Comparison of ENCODE assay signal across 8 cellular contexts in genomic region chr17:75904749-75905521, GRCh38. TPM values are rescaled to one million over a fixed set of nuclear protein-coding genes. Genes with fewer than 3 reads are reported as not detected.
DNase-seq lines count a peak whose midpoint lies in the region; TF ChIP-seq lines count a peak whose summit lies in the region.

MRPL38 (minus strand) TSS chr17:75904884; CDS start chr17:75904875, 9 bp downstream.

- H3K4me3 Mint-ChIP-seq in activated naive CD4-positive, alpha-beta T cell treated with anti-CD3 and anti-CD28 coated beads, Interleukin-2, amount 10 ng/mL, durations not matched to agents 7 days and 5 days, result peak within 1 kb of the TSS; percentile 89

- TF ChIP-seq CTCF in GM06990 (IDR thresholded peaks at IDR 0.05; ENCODE audit: insufficient read depth, low read length, poor library complexity, severe bottlenecking) (peak; percentile 87), HFF-Myc (IDR thresholded peaks at IDR 0.05; ENCODE audit: low read depth, low read length, missing control alignments) (peak; percentile 85)

- peak within 1 kb of the TSS; percentile 82 for H3K27ac ChIP-seq in temporal lobe (ENCODE audit: low read depth, low read length)

- H3K27ac Mint-ChIP-seq in activated naive CD4-positive, alpha-beta T cell treated with anti-CD3 and anti-CD28 coated beads, Interleukin-2, amount 10 ng/mL, durations not matched to agents 7 days and 5 days, result peak within 1 kb of the TSS; percentile 90

- DNase-seq in GM06990 (ENCODE audit: extremely low read depth, insufficient read length), result peak; percentile 98
- DNase-seq in HFF-Myc (ENCODE audit: extremely low read depth, low read depth), result peak; percentile 81
- peak; percentile 97 for DNase-seq in NAMALWA (ENCODE audit: low spot score)
- peak; percentile 98 for DNase-seq in SK-N-DZ (ENCODE audit: low spot score)
- DNase-seq in activated naive CD4-positive, alpha-beta T cell treated with anti-CD3 and anti-CD28 coated beads, Interleukin-2, amount 10 ng/mL, durations not matched to agents 7 days and 5 days, result peak; percentile 96
- DNase-seq in germinal center (ENCODE audit: low spot score), result peak; percentile 98
- DNase-seq in occipital lobe (lab: John Stamatoyannopoulos, UW), result peak; percentile 88

- no peaks in the 10 kb centered on the region for H3K9me3 Mint-ChIP-seq in activated naive CD4-positive, alpha-beta T cell treated with anti-CD3 and anti-CD28 coated beads, Interleukin-2, amount 10 ng/mL, durations not matched to agents 7 days and 5 days

- peaks cover 32% of the 10 kb centered on the region for H3K4me1 Mint-ChIP-seq in activated naive CD4-positive, alpha-beta T cell treated with anti-CD3 and anti-CD28 coated beads, Interleukin-2, amount 10 ng/mL, durations not matched to agents 7 days and 5 days

- peaks cover 4% of the 10 kb centered on the region for H3K36me3 Mint-ChIP-seq in activated naive CD4-positive, alpha-beta T cell treated with anti-CD3 and anti-CD28 coated beads, Interleukin-2, amount 10 ng/mL, durations not matched to agents 7 days and 5 days

- no peaks in the 10 kb centered on the region for H3K27me3 ChIP-seq in GM06990 (replicated peaks; ENCODE audit: control insufficient read depth, insufficient read depth, low read length)

- H3K27me3 Mint-ChIP-seq in activated naive CD4-positive, alpha-beta T cell treated with anti-CD3 and anti-CD28 coated beads, Interleukin-2, amount 10 ng/mL, durations not matched to agents 7 days and 5 days, result no peaks in the 10 kb centered on the region

- CTCF ChIA-PET in activated naive CD4-positive, alpha-beta T cell treated with anti-CD3 and anti-CD28 coated beads, Interleukin-2, amount 10 ng/mL, durations not matched to agents 7 days and 5 days (lab: Charles Lee), result interaction anchor here (0.6 to 4.6 kb wide), 11 partner anchors 21 to 394 kb away, joined by 3 to 87 read pairs (median 4); partner anchors contain the start of gene CDK3

- H3K4me3 ChIP-seq in GM06990 (replicated peaks; ENCODE audit: low read depth, low read length) (peak within 1 kb of the TSS; percentile 88), HFF-Myc (replicated peaks; ENCODE audit: low read depth, low read length) (peak within 1 kb of the TSS; percentile 81)

- peaks cover 11% of the 10 kb centered on the region for H3K36me3 ChIP-seq in GM06990 (ENCODE audit: control insufficient read depth, insufficient read depth, low read length)

RNA-seq across cellular contexts. Expression of gene MRPL38, which starts in this region (rescaled TPM):
- polyA plus RNA-seq in SK-N-DZ (2014; cell fraction: cytosol; rRNA removed), result 107 and 108 TPM in 2 replicates
- 204 and 219 TPM in 2 replicates for polyA plus RNA-seq in SK-N-DZ (2014; cell fraction: nucleus; rRNA removed)
- 30.7 TPM for total RNA-seq in occipital lobe
- total RNA-seq in temporal lobe, result 23.1 TPM

Comparison
In these comparisons a context has a peak if more than half of its experiments do, and no peak if none do; other contexts are left out.
1. Peak in every context shown above with its lines: DNase-seq, H3K4me3 ChIP-seq and H3K27ac ChIP-seq.